1 cellular context compared by ENCODE assay signal in genomic region chr22:41524283-41524682, GRCh38.
TF ChIP-seq lines count a peak whose summit lies in the region.

No MANE protein-coding gene starts in this region.

TF ChIP-seq in endothelial cell of umbilical vein, 7 proteins besides CTCF, POLR2A, EP300 and RAD21:
- TF ChIP-seq POLR2AphosphoS5 (IDR thresholded peaks at IDR 0.05; ENCODE audit: insufficient read depth, low read depth, low read length), result no peak
- no peak for TF ChIP-seq MYC (IDR thresholded peaks at IDR 0.05; ENCODE audit: low read depth, low read length)
- no peak for TF ChIP-seq EZH2 (IDR thresholded peaks at IDR 0.05; ENCODE audit: borderline replicate concordance, low read depth, low read length, severe bottlenecking)
- no peak for TF ChIP-seq GATA2 (IDR thresholded peaks at IDR 0.05; ENCODE audit: insufficient read depth, insufficient read length, low read depth, low read length)
- no peak for TF ChIP-seq MAX (IDR thresholded peaks at IDR 0.05; ENCODE audit: insufficient read depth, insufficient read length)
- no peak for TF ChIP-seq JUN (IDR thresholded peaks at IDR 0.05; ENCODE audit: borderline replicate concordance, insufficient read depth, insufficient read length, low read depth)
- no peak for TF ChIP-seq FOS (IDR thresholded peaks at IDR 0.05; ENCODE audit: borderline replicate concordance, insufficient read depth, low read length)
